35 cellular contexts compared by ENCODE assay signal in genomic region chr5:102570747-102571146, GRCh38.
"Had no signal": no experiment of that assay in that cellular context is flagged by ENCODE, and none has a peak within 500 bp of the region (broad histone marks: within the 10 kb centered on the region; RNA-seq: fewer than 3 reads in every experiment).

No MANE protein-coding gene starts in this region.

- DNase-seq: Karpas-422, Kasumi-1, MG63, MM.1S, MV-4-11, NCI-H1048, NCI-H1092, NCI-H1092 treated with DMSO at 0.1 percent for 48 hours, NCI-H1105, NCI-H1105 treated with DMSO at 0.1 percent for 48 hours, NCI-H1417, NCI-H1417 treated with DMSO at 0.1 percent for 48 hours, NCI-H1436, NCI-H1436 treated with DMSO at 0.1 percent for 48 hours, NCI-H146, NCI-H1694, NCI-H1694 treated with DMSO at 0.1 percent for 48 hours, NCI-H187, NCI-H187 treated with DMSO at 0.1 percent for 48 hours, NCI-H1930, NCI-H2029, NCI-H2029 treated with DMSO at 0.1 percent for 48 hours, NCI-H2081, NCI-H2081 treated with DMSO at 0.1 percent for 48 hours, NCI-H2107, NCI-H2171, NCI-H2171 treated with DMSO at 0.1 percent for 48 hours, NCI-H2227 treated with DMSO at 0.1 percent for 48 hours, NCI-H226, NCI-H345, NCI-H446, NCI-H446 treated with DMSO at 0.1 percent for 48 hours, NCI-H510A, NCI-H510A treated with DMSO at 0.1 percent for 48 hours, NCI-H524 had no signal

- H3K9me3 ChIP-seq: MG63 had no signal

- H3K36me3 ChIP-seq: MG63 had no signal

- H3K4me3 ChIP-seq: MG63 had no signal
